In genomic region chr19:35775046-35775297, GRCh38 we compare ENCODE assay signal across 6 cellular contexts. TPM values are rescaled to one million over a fixed set of nuclear protein-coding genes. Genes with fewer than 3 reads are reported as not detected.
DNase-seq lines count a peak whose midpoint lies in the region; ATAC-seq and TF ChIP-seq lines count a peak whose summit lies in the region.

No MANE protein-coding gene starts in this region.

- intact Hi-C loops in right lobe of liver (cut with DNase I), result no loop called here

- no peak for TF ChIP-seq CTCF in WERI-Rb-1 (IDR thresholded peaks at IDR 0.05; ENCODE audit: low read depth, low read length)
- no peak for TF ChIP-seq CTCF in right lobe of liver (IDR thresholded peaks at IDR 0.05)

- H3K9ac ChIP-seq in BLaER1 treated with 17β-estradiol and CSF1 and Interleukin-3, amounts not matched to agents 10 nM and 100 nM, result peak overlapping the region in 5 of 11 experiments; percentile 5 to 86 (median 35); a peak in 3 of 22 replicates

- 21% methylated on average over 8 of the region's 9 CpGs for WGBS in right lobe of liver (ENCODE audit: insufficient coverage, low coverage, low lambda C conversion rate, missing lambda C conversion rate)

- H3K4me3 ChIP-seq in BLaER1 treated with 17β-estradiol and CSF1 and Interleukin-3, amounts not matched to agents 10 nM and 100 nM, result peak overlapping the region; percentile 61 to 80 (median 70)
- peak overlapping the region; percentile 41 for H3K4me3 ChIP-seq in WERI-Rb-1 (ENCODE audit: low read depth, low read length)
- H3K4me3 ChIP-seq in right lobe of liver, result peak overlapping the region; percentile 73 to 81 (median 78)

- H3K4me2 ChIP-seq in BLaER1 treated with 17β-estradiol and CSF1 and Interleukin-3, amounts not matched to agents 10 nM and 100 nM, result peak overlapping the region; percentile 69 to 96 (median 84)

- H3K27ac ChIP-seq in BLaER1 treated with 17β-estradiol and CSF1 and Interleukin-3, amounts not matched to agents 10 nM and 100 nM, result no peak overlapping the region
- peak overlapping the region; percentile 55 for H3K27ac ChIP-seq in WERI-Rb-1
- no peak overlapping the region for H3K27ac ChIP-seq in right lobe of liver

- H3K4me1 ChIP-seq in BLaER1 treated with 17β-estradiol and CSF1 and Interleukin-3, amounts not matched to agents 10 nM and 100 nM, result peaks cover 14 to 38% (median 28%) of the 10 kb centered on the region in 10 experiments
- no peaks in the 10 kb centered on the region for H3K4me1 ChIP-seq in right lobe of liver

- H3K36me3 ChIP-seq in BLaER1 treated with 17β-estradiol and CSF1 and Interleukin-3, amounts not matched to agents 10 nM and 100 nM, result peaks cover 0 to 30% (median 28%) of the 10 kb centered on the region in 11 experiments; a peak in 19 of 22 replicates
- H3K36me3 ChIP-seq in WERI-Rb-1 (peaks cover 30% of the 10 kb centered on the region), right lobe of liver (no peaks in the 10 kb centered on the region)

- TF ChIP-seq POLR2A in right lobe of liver (IDR thresholded peaks at IDR 0.05), result no peak

- no peak for DNase-seq in WERI-Rb-1
- DNase-seq in right lobe of liver, result no peak
- no peak for DNase-seq in NCI-H226
- DNase-seq in NOMO-1 (lab: John Stamatoyannopoulos, UW; ENCODE audit: unreplicated experiment in 2 of 2), result no peak
- no peak for DNase-seq in NCI-H1048 (lab: John Stamatoyannopoulos, UW)

- ATAC-seq in right lobe of liver, result no peak

- H3K9me3 ChIP-seq in BLaER1 treated with 17β-estradiol and CSF1 and Interleukin-3, amounts not matched to agents 10 nM and 100 nM (replicated peaks in 1 of 11), result no peaks in the 10 kb centered on the region
- H3K9me3 ChIP-seq in WERI-Rb-1 (ENCODE audit: severe bottlenecking) (no peaks in the 10 kb centered on the region), right lobe of liver (no peaks in the 10 kb centered on the region)

- H4K20me1 ChIP-seq in BLaER1 treated with 17β-estradiol and CSF1 and Interleukin-3, amounts not matched to agents 10 nM and 100 nM, result peaks cover 0 to 14% (median 0%) of the 10 kb centered on the region in 11 experiments; a peak in 4 of 22 replicates

- no peaks in the 10 kb centered on the region for H3K27me3 ChIP-seq in BLaER1 treated with 17β-estradiol and CSF1 and Interleukin-3, amounts not matched to agents 10 nM and 100 nM
- H3K27me3 ChIP-seq in WERI-Rb-1 (ENCODE audit: insufficient read depth, low read depth, severe bottlenecking) (no peaks in the 10 kb centered on the region), right lobe of liver (no peaks in the 10 kb centered on the region)

RNA-seq across cellular contexts. Expression of gene ARHGAP33, which starts 0.4 kb away (rescaled TPM):
- total RNA-seq in right lobe of liver, result 1 to 10 TPM in 5 of 6 experiments, under 1 TPM in 1; 0.37 to 5.2 (median 3.1) TPM

RNA-seq across cellular contexts. Expression of gene PROSER3, which starts 17.0 kb away (rescaled TPM):
- 1 to 10 TPM; 3.9 to 5.5 (median 4.7) TPM for total RNA-seq in right lobe of liver

RNA-seq across cellular contexts. Expression of gene HSPB6, which starts 18.1 kb away (rescaled TPM):
- 1 to 10 TPM; 2.6 to 6.0 (median 4.5) TPM for total RNA-seq in right lobe of liver

RNA-seq across cellular contexts. Expression of gene LIN37, which starts 26.6 kb away (rescaled TPM):
- 1 to 10 TPM; 3.2 to 8.2 (median 4.9) TPM for total RNA-seq in right lobe of liver

RNA-seq across cellular contexts. Expression of gene PSENEN, which starts 29.5 kb away (rescaled TPM):
- 10 to 100 TPM; 24.2 to 42.9 (median 35.8) TPM for total RNA-seq in right lobe of liver
